ENCODE assay signal across 1 cellular context in genomic region chr4:29653221-29653620, GRCh38.
TF ChIP-seq lines count a peak whose summit lies in the region.

No MANE protein-coding gene starts in this region.

TF ChIP-seq in GM23338, 12 proteins besides CTCF, POLR2A, EP300 and RAD21 (continued from another document):
- TF ChIP-seq ZNF462 (CRISPR knock-in tag; IDR thresholded peaks at IDR 0.05), result no peak
- no peak for TF ChIP-seq ETS1 (IDR thresholded peaks at IDR 0.05)
- no peak for TF ChIP-seq NANOG (IDR thresholded peaks at IDR 0.05; ENCODE audit: borderline replicate concordance)
- TF ChIP-seq REST (IDR thresholded peaks at IDR 0.05; ENCODE audit: unreplicated experiment), result no peak
- TF ChIP-seq JUNB (IDR thresholded peaks at IDR 0.05; ENCODE audit: unreplicated experiment), result no peak
- TF ChIP-seq POLR2AphosphoS5 (IDR thresholded peaks at IDR 0.05; ENCODE audit: low read depth), result no peak
